1 cellular context compared by ENCODE assay signal in genomic region chr12:66516133-66516532, GRCh38.
TF ChIP-seq lines count a peak whose summit lies in the region.

No MANE protein-coding gene starts in this region.

TF ChIP-seq in GM23338, 12 proteins besides CTCF, POLR2A, EP300 and RAD21 (continued from another document):
- no peak for TF ChIP-seq ZNF462 (CRISPR knock-in tag; IDR thresholded peaks at IDR 0.05)
- TF ChIP-seq ETS1 (IDR thresholded peaks at IDR 0.05): no peak
- TF ChIP-seq POLR2AphosphoS5 (IDR thresholded peaks at IDR 0.05; ENCODE audit: low read depth): no peak
